In genomic region chr1:192788184-192788583, GRCh38 we compare ENCODE assay signal across 8 cellular contexts. TPM values are rescaled to one million over a fixed set of nuclear protein-coding genes. Genes with fewer than 3 reads are reported as not detected.
DNase-seq lines count a peak whose midpoint lies in the region; ATAC-seq and TF ChIP-seq lines count a peak whose summit lies in the region.

No MANE protein-coding gene starts in this region.

- H3K27me3 Mint-ChIP-seq in endothelial cell (ENCODE audit: unreplicated experiment): peaks cover 2% of the 10 kb centered on the region

- H3K9me3 ChIP-seq in OCI-LY1 (ENCODE audit: low read length): no peaks in the 10 kb centered on the region
- H3K9me3 ChIP-seq in muscle layer of duodenum (ENCODE audit: control insufficient read depth in 1 of 2, low read length in 2 of 2): no peaks in the 10 kb centered on the region
- no peaks in the 10 kb centered on the region for H3K9me3 ChIP-seq in transverse colon

- H3K4me1 ChIP-seq in OCI-LY1 (ENCODE audit: insufficient read depth, low read length, severe bottlenecking): no peaks in the 10 kb centered on the region
- peaks cover 0 to under 1% of the 10 kb centered on the region in 2 donors for H3K4me1 ChIP-seq in muscle layer of duodenum (ENCODE audit: control insufficient read depth in 1 of 2, insufficient read depth in 2 of 2, low read length in 2 of 2)
- H3K4me1 ChIP-seq in transverse colon: no peaks in the 10 kb centered on the region

- no peak overlapping the region for H3K9ac ChIP-seq in OCI-LY1 (ENCODE audit: low read length)

- H3K9me3 Mint-ChIP-seq in endothelial cell (ENCODE audit: unreplicated experiment): no peaks in the 10 kb centered on the region

- TF ChIP-seq CTCF in OCI-LY1 (IDR thresholded peaks at IDR 0.05; ENCODE audit: low read length) (no peak), endothelial cell (IDR thresholded peaks at IDR 0.05; ENCODE audit: unreplicated experiment) (no peak), transverse colon (IDR thresholded peaks at IDR 0.05) (no peak)

- no peak for TF ChIP-seq POLR2A in transverse colon (IDR thresholded peaks at IDR 0.05)

- H3K36me3 ChIP-seq in OCI-LY1 (ENCODE audit: insufficient read depth, low read length) (no peaks in the 10 kb centered on the region), muscle layer of duodenum (ENCODE audit: control insufficient read depth in 1 of 2, insufficient read depth in 2 of 2, low read length in 2 of 2) (no peaks in the 10 kb centered on the region), transverse colon (no peaks in the 10 kb centered on the region)

- H3K4me1 Mint-ChIP-seq in endothelial cell (ENCODE audit: unreplicated experiment): peaks cover 3% of the 10 kb centered on the region

- H3K9me2 ChIP-seq in OCI-LY1 (ENCODE audit: low read depth, low read length): no peaks in the 10 kb centered on the region

- no peaks in the 10 kb centered on the region for H3K36me3 Mint-ChIP-seq in endothelial cell (ENCODE audit: low read depth, unreplicated experiment)

- intact Hi-C loops in transverse colon (cut with DNase I; ENCODE audit: low total_unique reads): no loop called here

- ATAC-seq in HG02885 (IDR thresholded peaks at IDR 0.05; ENCODE audit: poor library complexity, unreplicated experiment): no peak
- no peak for ATAC-seq in HG02678 (IDR thresholded peaks at IDR 0.05; ENCODE audit: unreplicated experiment)

- no peaks in the 10 kb centered on the region for H4K20me1 ChIP-seq in OCI-LY1 (ENCODE audit: insufficient read depth, low read length)

- H3K27ac ChIP-seq in OCI-LY1 (ENCODE audit: low read depth, low read length, poor library complexity, severe bottlenecking) (no peak overlapping the region), muscle layer of duodenum (ENCODE audit: low read length) (peak overlapping the region; percentile 39), transverse colon (peak overlapping the region in 2 of 4 donors; percentile 29 to 47)

- no peak overlapping the region for H3K4me3 Mint-ChIP-seq in endothelial cell (ENCODE audit: unreplicated experiment)

- WGBS in transverse colon (ENCODE audit: low coverage in 1 of 2), 2 donors: 58 to 67% methylated on average over 7 to 9 of the region's 9 CpGs

- TF ChIP-seq EP300 in transverse colon (IDR thresholded peaks at IDR 0.05; ENCODE audit: low read depth): no peak

- H3K27me3 ChIP-seq in OCI-LY1 (ENCODE audit: insufficient read depth, low read length): no peaks in the 10 kb centered on the region
- no peaks in the 10 kb centered on the region for H3K27me3 ChIP-seq in muscle layer of duodenum (ENCODE audit: low read depth, low read length)
- H3K27me3 ChIP-seq in transverse colon: no peaks in the 10 kb centered on the region

- in situ Hi-C loops in Caki2 (cut with HindIII; ENCODE audit: low pct_unique_long_range_greater_than_20kb, low sequenced_read_pairs) (no loop called here), transverse colon (cut with MboI; ENCODE audit: low pct_ligation_motif_present in 1 of 4, low pct_unique_long_range_greater_than_20kb in 1 of 4, low sequenced_read_pairs in 3 of 4) (loop anchor here in 3 of 4 donors (25.0 kb wide), 2 partner anchors 301 to 326 kb away; no protein-coding TSS in a partner anchor)

- no peak overlapping the region for H3K4me2 ChIP-seq in OCI-LY1 (ENCODE audit: low read length)

- peak; percentile 51 for DNase-seq in Caki2 (ENCODE audit: low read depth)
- peak; percentile 26 for DNase-seq in endothelial cell (ENCODE audit: low spot score)
- no peak for DNase-seq in transverse colon
- no peak for DNase-seq in hippocampal formation (lab: John Stamatoyannopoulos, UW)

- no peaks in the 10 kb centered on the region for H3K79me2 ChIP-seq in OCI-LY1 (ENCODE audit: insufficient read depth, low read length)

- no peaks in the 10 kb centered on the region for H3F3A ChIP-seq in OCI-LY1 (ENCODE audit: insufficient read depth, low read length)

- H3K4me3 ChIP-seq in OCI-LY1 (ENCODE audit: low read depth, low read length, poor library complexity, severe bottlenecking) (no peak overlapping the region), muscle layer of duodenum (ENCODE audit: low read depth in 1 of 2, low read length in 2 of 2) (no peak overlapping the region), transverse colon (no peak overlapping the region)

- H3K27ac Mint-ChIP-seq in endothelial cell (ENCODE audit: unreplicated experiment): no peak overlapping the region

- peak overlapping the region; percentile 34; the same call in 1 of the 2 replicates for H2AFZ ChIP-seq in OCI-LY1 (ENCODE audit: low read length)

RNA-seq across cellular contexts. Expression of gene RGS2, which starts 20.7 kb away (rescaled TPM):
- 0.43 and 2.4 TPM in 2 replicates for total RNA-seq in Caki2 (2014; rRNA removed; shearing (Covaris generic); ENCODE audit: low replicate concordance)
- 4.7 TPM for total RNA-seq in endothelial cell (ENCODE audit: unreplicated experiment)
- 100 to 1,000 TPM in 1 of 4 donors, 10 to 100 TPM in 3; 22.1 to 132 (median 68.9) TPM for total RNA-seq in transverse colon

Comparison
In these comparisons a context has a peak if more than half of its experiments do, and no peak if none do; other contexts are left out.
1. DNase-seq: peak in Caki2 (single experiment) and endothelial cell (single experiment); none in transverse colon (single experiment) and hippocampal formation (0 of 2).